ENCODE assay signal across 8 cellular contexts in genomic region chr6:37499433-37500293, GRCh38. TPM values are rescaled to one million over a fixed set of nuclear protein-coding genes. Genes with fewer than 3 reads are reported as not detected.
DNase-seq lines count a peak whose midpoint lies in the region; TF ChIP-seq lines count a peak whose summit lies in the region.

Gene CCDC167 (minus strand): TSS chr6:37499893. CDS start chr6:37499863, 30 bp downstream.

- no peaks in the 10 kb centered on the region for H3F3A ChIP-seq in MM.1S (ENCODE audit: insufficient read depth, low read length)

- H3K4me3 ChIP-seq in MM.1S (ENCODE audit: low read length) = peak within 1 kb of the TSS; percentile 84
- peak within 1 kb of the TSS; percentile 89 for H3K4me3 ChIP-seq in fibroblast of the aortic adventitia (ENCODE audit: low read depth, low read length)

- DNase-seq in G401 (ENCODE audit: low spot score) (peak; percentile 97), HCEC 1CT (peak; percentile 95), MM.1S (peak; percentile 97), SHP77 treated with DMSO at 0.1 percent for 48 hours (lab: John Stamatoyannopoulos, UW) (peak; percentile 96), fibroblast of the aortic adventitia (ENCODE audit: low read depth) (peak; percentile 95), nephron progenitor cell (peak; percentile 98)
- peak; percentile 91 for DNase-seq in activated effector memory CD4-positive, alpha-beta T cell treated with Interleukin-2 at 50 U/mL for 16 hours

- H3K9me3 Mint-ChIP-seq in nephron progenitor cell = peaks cover 5% of the 10 kb centered on the region
- no peaks in the 10 kb centered on the region for H3K9me3 Mint-ChIP-seq in stimulated activated naive CD8-positive, alpha-beta T cell treated with anti-CD3 and anti-CD28 coated beads, Interleukin-15, Interleukin-2, amounts not matched to agents 100 ng/mL and 50 ng/mL, for 24 hours

- peak within 1 kb of the TSS; percentile 76 for H2AFZ ChIP-seq in MM.1S (ENCODE audit: low read length)

- H3K36me3 ChIP-seq in MM.1S (replicated peaks; ENCODE audit: insufficient read depth, low read length) = no peaks in the 10 kb centered on the region

- H3K27ac Mint-ChIP-seq in nephron progenitor cell = peak within 1 kb of the TSS; percentile 92
- H3K27ac Mint-ChIP-seq in stimulated activated naive CD8-positive, alpha-beta T cell treated with anti-CD3 and anti-CD28 coated beads, Interleukin-15, Interleukin-2, amounts not matched to agents 100 ng/mL and 50 ng/mL, for 24 hours = peak within 1 kb of the TSS; percentile 94

- peak within 1 kb of the TSS; percentile 36; the same call in 1 of the 2 replicates for H3K27ac ChIP-seq in MM.1S (ENCODE audit: low read length)

- in situ Hi-C loops in G401 (cut with HindIII; ENCODE audit: low sequenced_read_pairs) = no loop called here

- no peak for TF ChIP-seq CTCF in MM.1S (IDR thresholded peaks at IDR 0.05; ENCODE audit: low read length)
- TF ChIP-seq CTCF in fibroblast of the aortic adventitia (IDR thresholded peaks at IDR 0.05; ENCODE audit: insufficient read depth, low read length) = no peak
- no peak for TF ChIP-seq CTCF in nephron progenitor cell (IDR thresholded peaks at IDR 0.05)

- peaks cover 31% of the 10 kb centered on the region for H3K4me1 Mint-ChIP-seq in nephron progenitor cell
- peaks cover 95% of the 10 kb centered on the region for H3K4me1 Mint-ChIP-seq in stimulated activated naive CD8-positive, alpha-beta T cell treated with anti-CD3 and anti-CD28 coated beads, Interleukin-15, Interleukin-2, amounts not matched to agents 100 ng/mL and 50 ng/mL, for 24 hours (ENCODE audit: low read depth)

- no peaks in the 10 kb centered on the region for H3K36me3 Mint-ChIP-seq in nephron progenitor cell (ENCODE audit: low read depth)
- peaks cover 4% of the 10 kb centered on the region for H3K36me3 Mint-ChIP-seq in stimulated activated naive CD8-positive, alpha-beta T cell treated with anti-CD3 and anti-CD28 coated beads, Interleukin-15, Interleukin-2, amounts not matched to agents 100 ng/mL and 50 ng/mL, for 24 hours (ENCODE audit: low read depth)

- H3K9me3 ChIP-seq in MM.1S (replicated peaks; ENCODE audit: insufficient read depth, low read length) = no peaks in the 10 kb centered on the region

- peak within 1 kb of the TSS; percentile 89 for H3K4me2 ChIP-seq in MM.1S (ENCODE audit: low read depth, low read length)

- H3K4me3 Mint-ChIP-seq in nephron progenitor cell = peak within 1 kb of the TSS; percentile 94
- peak within 1 kb of the TSS; percentile 90 for H3K4me3 Mint-ChIP-seq in stimulated activated naive CD8-positive, alpha-beta T cell treated with anti-CD3 and anti-CD28 coated beads, Interleukin-15, Interleukin-2, amounts not matched to agents 100 ng/mL and 50 ng/mL, for 24 hours

- no peaks in the 10 kb centered on the region for H3K9me2 ChIP-seq in MM.1S (replicated peaks; ENCODE audit: insufficient read depth, low read length)

- H4K20me1 ChIP-seq in MM.1S (ENCODE audit: insufficient read depth, low read length) = no peaks in the 10 kb centered on the region

- H3K9ac ChIP-seq in MM.1S (ENCODE audit: low read length) = peak within 1 kb of the TSS; percentile 88

- no peaks in the 10 kb centered on the region for H3K27me3 ChIP-seq in MM.1S (replicated peaks; ENCODE audit: insufficient read depth, low read length)

- H3K4me1 ChIP-seq in MM.1S (ENCODE audit: low read length) = peaks cover 5% of the 10 kb centered on the region; the same call in 1 of the 2 replicates

- H3K79me2 ChIP-seq in MM.1S (ENCODE audit: low read length) = peaks cover 9% of the 10 kb centered on the region

- peaks cover 16% of the 10 kb centered on the region for H3K27me3 Mint-ChIP-seq in nephron progenitor cell (ENCODE audit: low read depth, poor library complexity)
- no peaks in the 10 kb centered on the region for H3K27me3 Mint-ChIP-seq in stimulated activated naive CD8-positive, alpha-beta T cell treated with anti-CD3 and anti-CD28 coated beads, Interleukin-15, Interleukin-2, amounts not matched to agents 100 ng/mL and 50 ng/mL, for 24 hours

RNA-seq across cellular contexts. Expression of gene CCDC167, which starts in this region (rescaled TPM):
- 52.4 and 75.3 TPM in 2 replicates for total RNA-seq in G401 (2014; rRNA removed; shearing (Covaris generic))
- 35.0 and 59.9 TPM in 2 replicates for total RNA-seq in fibroblast of the aortic adventitia (ENCODE audit: low replicate concordance)

Comparison
In these comparisons a context has a peak if more than half of its experiments do, and no peak if none do; other contexts are left out.
1. Peak in every context shown above with its lines: DNase-seq, H3K4me3 ChIP-seq and H3K27ac ChIP-seq.